Comparison of ENCODE assay signal across 23 cellular contexts in the genomic region with DNA sequence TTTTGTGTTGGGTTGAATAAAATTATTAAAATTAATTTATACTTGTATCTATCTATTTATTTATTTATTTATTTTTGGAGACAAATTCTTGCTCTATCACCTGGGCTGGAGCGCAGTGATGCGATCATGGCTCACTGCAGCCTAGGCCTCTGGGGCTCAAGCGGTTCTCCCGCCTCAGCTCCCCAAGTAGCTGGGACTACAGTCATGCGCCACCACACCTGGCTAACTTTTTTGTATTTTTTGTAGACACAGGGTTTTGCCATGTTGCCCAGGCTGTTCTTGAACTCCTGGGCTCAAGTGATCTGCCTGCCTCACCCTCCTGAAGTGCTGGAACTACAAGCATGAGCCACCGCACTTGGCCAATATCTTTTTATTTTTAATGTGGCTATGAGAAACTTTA.
"Had no signal": no experiment of that assay in that cellular context is flagged by ENCODE, and none has a peak within 500 bp of the region (broad histone marks: within the 10 kb centered on the region; RNA-seq: fewer than 3 reads in every experiment).

No MANE protein-coding gene starts in this region.

- H3K4me3 ChIP-seq: stomach, suprapubic skin, testis, thoracic aorta, tibial artery, tibial nerve, transverse colon, upper lobe of left lung, upper lobe of right lung, uterus, vagina had no signal

- H3K36me3 ChIP-seq: stomach, suprapubic skin, thoracic aorta, tibial artery, tibial nerve, transverse colon, upper lobe of left lung, upper lobe of right lung, uterus, vagina had no signal

- H3K27me3 ChIP-seq: stomach, suprapubic skin, testis, tibial artery, tibial nerve, transverse colon, upper lobe of left lung, upper lobe of right lung, uterus, vagina had no signal

- H3K27ac ChIP-seq: stomach, suprapubic skin, testis, thoracic aorta, tibial artery, tibial nerve, transverse colon, upper lobe of left lung, upper lobe of right lung, uterus, vagina had no signal

- H3K4me1 ChIP-seq: stomach, suprapubic skin, testis, tibial artery, tibial nerve, transverse colon, upper lobe of left lung, upper lobe of right lung, uterus, vagina had no signal

- H3K9me3 ChIP-seq: stomach, suprapubic skin, testis, thoracic aorta, tibial artery, tibial nerve, transverse colon, upper lobe of left lung, upper lobe of right lung, uterus, vagina had no signal

- DNase-seq: stimulated activated CD4-positive, alpha-beta T cell treated with anti-CD3 and anti-CD28 coated beads, Interleukin-2, amount 100 ng/mL, for 48 hours; stimulated activated CD4-positive, alpha-beta T cell treated with anti-CD3 and anti-CD28 coated beads, Interleukin-4, amount 100 ng/mL, for 1 hour; stimulated activated CD4-positive, alpha-beta T cell treated with anti-CD3 and anti-CD28 coated beads, Interleukin-4, amount 100 ng/mL, for 24 hours; stimulated activated CD4-positive, alpha-beta T cell treated with anti-CD3 and anti-CD28 coated beads, Interleukin-4, amount 100 ng/mL, for 4 hours; stimulated activated CD8-positive, alpha-beta memory T cell treated with anti-CD3 and anti-CD28 coated beads, Interleukin-4, amount 100 ng/mL, for 48 hours; stimulated activated naive B cell treated with anti-CD40 and anti-IgM and Interleukin-4, amounts not matched to agents 10 μg/mL and 1 μg/mL and 100 μg/mL, for 72 hours; stimulated activated naive CD4-positive, alpha-beta T cell; stimulated activated naive CD4-positive, alpha-beta T cell treated with Interleukin-2 at 50 U/mL for 16 hours; stimulated activated naive CD8-positive, alpha-beta T cell treated with anti-CD3 and anti-CD28 coated beads, Interleukin-15, amount 100 ng/mL, for 72 hours; stimulated activated naive CD8-positive, alpha-beta T cell treated with anti-CD3 and anti-CD28 coated beads, Interleukin-15, Interleukin-2, amounts not matched to agents 100 U/mL and 50 U/mL, for 24 hours; stomach; substantia nigra; testis; tibial artery; transverse colon; trophoblast cell; upper lobe of left lung; upper lobe of right lung; uterus had no signal
